8 cellular contexts compared by ENCODE assay signal in the genomic region with DNA sequence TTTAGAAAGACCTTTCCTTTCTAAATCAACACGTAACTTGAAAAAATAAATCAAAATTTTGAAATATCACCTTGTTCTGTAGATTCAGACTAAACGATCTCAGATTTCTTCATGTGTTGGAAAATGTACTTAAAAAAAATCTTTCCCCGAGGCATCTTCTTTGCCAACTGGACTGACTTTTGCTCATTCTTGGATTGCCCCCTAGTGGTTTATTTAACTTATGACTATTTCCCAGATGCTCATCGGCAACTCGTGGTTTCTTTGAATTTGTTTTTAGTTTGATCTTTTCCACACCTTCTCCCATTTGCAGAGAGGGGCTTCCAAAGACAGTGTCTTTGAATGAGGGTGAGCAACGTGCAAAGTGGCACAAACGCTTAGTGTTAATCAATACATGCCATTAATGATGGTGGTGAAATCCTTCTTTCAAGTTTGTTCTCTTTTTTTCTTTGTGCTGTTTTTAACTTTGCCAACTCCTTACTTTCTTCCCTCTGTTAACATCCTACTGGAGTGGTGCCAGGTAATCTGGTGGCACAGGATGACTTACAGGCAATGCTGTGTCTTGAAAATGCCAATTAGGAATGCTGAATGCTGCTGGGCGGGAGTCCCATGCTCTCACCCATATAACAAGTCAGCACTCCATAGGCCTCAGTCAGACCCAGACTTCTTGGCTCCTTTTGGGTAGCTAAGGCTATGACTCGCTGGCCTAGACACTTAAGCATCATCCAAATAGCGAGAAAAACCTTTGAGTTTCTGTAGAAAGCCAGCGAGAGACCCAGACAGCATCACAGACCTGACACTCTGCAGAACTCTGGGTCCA. TPM values are rescaled to one million over a fixed set of nuclear protein-coding genes. Genes with fewer than 3 reads are reported as not detected.
A peak's percentile ranks its signal among the peaks of the same experiment; 100 is the strongest.
DNase-seq lines count a peak whose midpoint lies in the region; ATAC-seq and TF ChIP-seq lines count a peak whose summit lies in the region.

No MANE protein-coding gene starts in this region.

- in situ Hi-C loops in KBM-7 (cut with MboI; ENCODE audit: low pct_unique_long_range_greater_than_20kb, low sequenced_read_pairs), result loop anchor here (25.0 kb wide), 1 partner anchor 356 kb away; no protein-coding TSS in a partner anchor

- DNase-seq in activated naive CD4-positive, alpha-beta T cell treated with anti-CD3 and anti-CD28 coated beads, Interleukin-2, amount 50 U/mL, for 72 hours (ENCODE audit: low spot score in 2 of 2), result no peak
- no peak for DNase-seq in activated naive CD4-positive, alpha-beta T cell treated with anti-CD3 and anti-CD28 coated beads, Interleukin-2, amount 10 ng/mL, durations not matched to agents 7 days and 5 days
- DNase-seq in KBM-7, result peak; percentile 58
- DNase-seq in NOMO-1 treated with dmso at 0.1 percent for 144 hours (lab: John Stamatoyannopoulos, UW; ENCODE audit: unreplicated experiment), result peak; percentile 41
- DNase-seq in chondrocyte (ENCODE audit: low spot score), result no peak
- DNase-seq in lower lobe of right lung, result no peak
- DNase-seq in activated naive CD4-positive, alpha-beta T cell treated with Interleukin-2 at 50 U/mL for 16 hours, result no peak

- H3K27me3 Mint-ChIP-seq in activated naive CD4-positive, alpha-beta T cell treated with anti-CD3 and anti-CD28 coated beads, Interleukin-2, amount 10 ng/mL, durations not matched to agents 7 days and 5 days, result peaks cover 18% of the 10 kb centered on the region
- no peaks in the 10 kb centered on the region for H3K27me3 Mint-ChIP-seq in chondrocyte (ENCODE audit: low read depth)

- H3K36me3 Mint-ChIP-seq in activated naive CD4-positive, alpha-beta T cell treated with anti-CD3 and anti-CD28 coated beads, Interleukin-2, amount 50 U/mL, for 72 hours, result no peaks in the 10 kb centered on the region
- H3K36me3 Mint-ChIP-seq in activated naive CD4-positive, alpha-beta T cell treated with anti-CD3 and anti-CD28 coated beads, Interleukin-2, amount 10 ng/mL, durations not matched to agents 7 days and 5 days, result no peaks in the 10 kb centered on the region
- H3K36me3 Mint-ChIP-seq in chondrocyte (ENCODE audit: low read depth), result peaks cover 5% of the 10 kb centered on the region

- CTCF ChIA-PET in activated naive CD4-positive, alpha-beta T cell treated with anti-CD3 and anti-CD28 coated beads, Interleukin-2, amount 10 ng/mL, durations not matched to agents 7 days and 5 days (lab: Charles Lee), result interaction anchor here (1.0 kb wide), 1 partner anchor 210 kb away, joined by 3 read pairs; no protein-coding TSS in a partner anchor

- peak; percentile 43 to 48 for ATAC-seq in activated naive CD4-positive, alpha-beta T cell treated with anti-CD3 and anti-CD28 coated beads, Interleukin-2, amount 50 U/mL, for 72 hours
- ATAC-seq in lower lobe of right lung, result peak; percentile 39 to 77
- no peak for ATAC-seq in GM18520 (IDR thresholded peaks at IDR 0.05; ENCODE audit: unreplicated experiment)

- no peaks in the 10 kb centered on the region for H3K36me3 ChIP-seq in lower lobe of right lung

- H3K27me3 ChIP-seq in lower lobe of right lung (ENCODE audit: low read depth), result no peaks in the 10 kb centered on the region

- intact Hi-C loops in lower lobe of right lung (cut with DNase I), result loop anchor here (5.0 kb wide), 1 partner anchor 361 kb away; no protein-coding TSS in a partner anchor

- no peaks in the 10 kb centered on the region for H3K9me3 Mint-ChIP-seq in activated naive CD4-positive, alpha-beta T cell treated with anti-CD3 and anti-CD28 coated beads, Interleukin-2, amount 50 U/mL, for 72 hours
- H3K9me3 Mint-ChIP-seq in activated naive CD4-positive, alpha-beta T cell treated with anti-CD3 and anti-CD28 coated beads, Interleukin-2, amount 10 ng/mL, durations not matched to agents 7 days and 5 days, result no peaks in the 10 kb centered on the region
- peaks cover 5% of the 10 kb centered on the region for H3K9me3 Mint-ChIP-seq in chondrocyte (ENCODE audit: low read depth)

- no peak overlapping the region for H3K27ac ChIP-seq in lower lobe of right lung

- no peaks in the 10 kb centered on the region for H3K4me1 Mint-ChIP-seq in activated naive CD4-positive, alpha-beta T cell treated with anti-CD3 and anti-CD28 coated beads, Interleukin-2, amount 10 ng/mL, durations not matched to agents 7 days and 5 days
- H3K4me1 Mint-ChIP-seq in chondrocyte (ENCODE audit: low read depth), result peaks cover 58% of the 10 kb centered on the region

- no peak overlapping the region for H3K4me3 ChIP-seq in lower lobe of right lung

- peaks cover 15% of the 10 kb centered on the region for H3K4me1 ChIP-seq in lower lobe of right lung

- TF ChIP-seq CTCF in chondrocyte (IDR thresholded peaks at IDR 0.05), result peak; percentile 94
- TF ChIP-seq CTCF in lower lobe of right lung (IDR thresholded peaks at IDR 0.05), result peak; percentile 74

- H3K9me3 ChIP-seq in lower lobe of right lung, result no peaks in the 10 kb centered on the region

- no peak overlapping the region for H3K27ac Mint-ChIP-seq in activated naive CD4-positive, alpha-beta T cell treated with anti-CD3 and anti-CD28 coated beads, Interleukin-2, amount 50 U/mL, for 72 hours
- no peak overlapping the region for H3K27ac Mint-ChIP-seq in activated naive CD4-positive, alpha-beta T cell treated with anti-CD3 and anti-CD28 coated beads, Interleukin-2, amount 10 ng/mL, durations not matched to agents 7 days and 5 days
- peak overlapping the region; percentile 91 for H3K27ac Mint-ChIP-seq in chondrocyte (ENCODE audit: unreplicated experiment)

- H3K4me3 Mint-ChIP-seq in activated naive CD4-positive, alpha-beta T cell treated with anti-CD3 and anti-CD28 coated beads, Interleukin-2, amount 10 ng/mL, durations not matched to agents 7 days and 5 days, result no peak overlapping the region
- H3K4me3 Mint-ChIP-seq in chondrocyte (ENCODE audit: unreplicated experiment), result no peak overlapping the region

RNA-seq across cellular contexts. Expression of gene PRSS23, which starts 18.3 kb away (rescaled TPM):
- total RNA-seq in activated naive CD4-positive, alpha-beta T cell treated with anti-CD3 and anti-CD28 coated beads, Interleukin-2, amount 50 U/mL, for 72 hours, result 1 to 10 TPM; 1.6 to 2.0 TPM
- total RNA-seq in chondrocyte, result 464 to 742 TPM (median 737 TPM) in 3 replicates
- total RNA-seq in lower lobe of right lung, result 40.3 TPM

Comparison
In these comparisons a context has a peak if more than half of its experiments do, and no peak if none do; other contexts are left out.
1. DNase-seq: peak in KBM-7 (single experiment) and NOMO-1 treated with dmso at 0.1 percent for 144 hours (single experiment); none in activated naive CD4-positive, alpha-beta T cell treated with anti-CD3 and anti-CD28 coated beads, Interleukin-2, amount 50 U/mL, for 72 hours (0 of 2), activated naive CD4-positive, alpha-beta T cell treated with anti-CD3 and anti-CD28 coated beads, Interleukin-2, amount 10 ng/mL, durations not matched to agents 7 days and 5 days (single experiment), chondrocyte (single experiment), lower lobe of right lung (single experiment) and activated naive CD4-positive, alpha-beta T cell treated with Interleukin-2 at 50 U/mL for 16 hours (single experiment).
2. RNA of gene PRSS23, which starts 18.3 kb away (total RNA-seq): 464 to 742 TPM in chondrocyte; 40.3 TPM in lower lobe of right lung (single experiment) and 1.6 to 2.0 TPM in activated naive CD4-positive, alpha-beta T cell treated with anti-CD3 and anti-CD28 coated beads, Interleukin-2, amount 50 U/mL, for 72 hours; every median in the first group is over 10 times any median in the second.